ENCODE assay signal across 38 cellular contexts in genomic region chr17:45839442-45839841, GRCh38. TPM values are rescaled to one million over a fixed set of nuclear protein-coding genes. Genes with fewer than 3 reads are reported as not detected.
"Had no signal": no experiment of that assay in that cellular context is flagged by ENCODE, and none has a peak within 500 bp of the region (broad histone marks: within the 10 kb centered on the region; RNA-seq: fewer than 3 reads in every experiment).

No MANE protein-coding gene starts in this region.

- H3K36me3 ChIP-seq: MG63 had no signal

- DNase-seq: Karpas-422, Kasumi-1, KG1, MG63, MM.1S, MV-4-11, NCI-H1048, NCI-H1092, NCI-H1092 treated with DMSO at 0.1 percent for 48 hours, NCI-H1105, NCI-H1105 treated with DMSO at 0.1 percent for 48 hours, NCI-H1417, NCI-H1417 treated with DMSO at 0.1 percent for 48 hours, NCI-H1436, NCI-H1436 treated with DMSO at 0.1 percent for 48 hours, NCI-H146, NCI-H1694, NCI-H1694 treated with DMSO at 0.1 percent for 48 hours, NCI-H187, NCI-H187 treated with DMSO at 0.1 percent for 48 hours, NCI-H1930, NCI-H2029, NCI-H2029 treated with DMSO at 0.1 percent for 48 hours, NCI-H2081, NCI-H2081 treated with DMSO at 0.1 percent for 48 hours, NCI-H2107, NCI-H2171, NCI-H2171 treated with DMSO at 0.1 percent for 48 hours, NCI-H2227 treated with DMSO at 0.1 percent for 48 hours, NCI-H226, NCI-H345, NCI-H446, NCI-H446 treated with DMSO at 0.1 percent for 48 hours had no signal

- H3K4me3 ChIP-seq: MG63 had no signal

- H3K9me3 ChIP-seq: MG63 had no signal

- H3K27me3 ChIP-seq: MG63 had no signal

- H3K27ac ChIP-seq: KMS-11 had no signal

- H3K4me2 ChIP-seq: KMS-11 had no signal

- H3K9ac ChIP-seq: KMS-11 had no signal

RNA-seq across cellular contexts. Expression of gene SPPL2C, which starts 5.2 kb away (rescaled TPM):
- total RNA-seq: LHCN-M2, M059J, MCF 10A, NCI-H460 had no signal

RNA-seq across cellular contexts. Expression of gene CRHR1, which starts 55.3 kb away (rescaled TPM):
- total RNA-seq: LHCN-M2, M059J, MCF 10A, NCI-H460 had no signal
